Comparison of ENCODE assay signal across 16 cellular contexts in genomic region chr5:99061299-99061698, GRCh38.
DNase-seq lines count a peak whose midpoint lies in the region; ATAC-seq and TF ChIP-seq lines count a peak whose summit lies in the region.
"Had no signal": no experiment of that assay in that cellular context is flagged by ENCODE, and none has a peak within 500 bp of the region (broad histone marks: within the 10 kb centered on the region; RNA-seq: fewer than 3 reads in every experiment).

No MANE protein-coding gene starts in this region.

- POLR2A ChIA-PET in RWPE1 (lab: Yijun Ruan, JAX; ENCODE audit: low non-redundant PET), result no interaction called here

- WGBS in GM23248 (ENCODE audit: low coverage in 1 of 2, low lambda C conversion rate in 2 of 2, missing lambda C conversion rate in 2 of 2), 2 experiments, result 15 to 20% methylated on average over 2 of the region's 2 CpGs

- no peak overlapping the region for H3K4me3 Mint-ChIP-seq in activated T-cell treated with anti-CD3 and anti-CD28 coated beads, Interleukin-2, amount 50 U/mL, for 4 hours
- H3K4me3 Mint-ChIP-seq: CD8-positive, alpha-beta memory T cell; endodermal cell; naive thymus-derived CD4-positive, alpha-beta T cell; stimulated activated naive CD8-positive, alpha-beta T cell treated with anti-CD3 and anti-CD28 coated beads, Interleukin-15, Interleukin-2, amounts not matched to agents 100 ng/mL and 50 ng/mL, for 24 hours; T-helper 2 cell treated with Interferon-gamma antibody and Interleukin-4, amounts not matched to agents 5 μg/mL and 100 μg/mL, for 36 hours had no signal

- in situ Hi-C loops in GM23248 (cut with MboI), result no loop called here

- H3K27me3 ChIP-seq in GM23248 (replicated peaks; ENCODE audit: insufficient read depth), result no peaks in the 10 kb centered on the region

- TF ChIP-seq CTCF in RWPE1 (conservative IDR thresholded peaks at IDR 0.05; ENCODE audit: low read depth) (no peak), epithelial cell of proximal tubule (conservative IDR thresholded peaks at IDR 0.05; ENCODE audit: low read depth, low read length) (no peak)

- H3K9me2 ChIP-seq in GM23248 (ENCODE audit: insufficient read depth), result no peaks in the 10 kb centered on the region

- H2AFZ ChIP-seq in GM23248, result peak overlapping the region; percentile 71

- no peaks in the 10 kb centered on the region for H3K36me3 ChIP-seq in GM23248 (ENCODE audit: low read depth)

- no peaks in the 10 kb centered on the region for H3K9me3 ChIP-seq in GM23248 (ENCODE audit: low read depth)

- no peaks in the 10 kb centered on the region for H3K36me3 Mint-ChIP-seq in activated T-cell treated with anti-CD3 and anti-CD28 coated beads, Interleukin-2, amount 50 U/mL, for 4 hours (ENCODE audit: insufficient read depth)
- H3K36me3 Mint-ChIP-seq: naive thymus-derived CD4-positive, alpha-beta T cell had no signal

- ATAC-seq in HG02763 (IDR thresholded peaks at IDR 0.05; ENCODE audit: unreplicated experiment), result no peak
- no peak for ATAC-seq in activated T-cell treated with anti-CD3 and anti-CD28 coated beads, Interleukin-2, amount 50 U/mL, for 4 hours
- ATAC-seq: naive thymus-derived CD4-positive, alpha-beta T cell had no signal

- peak overlapping the region; percentile 79 for H3K4me2 ChIP-seq in GM23248 (ENCODE audit: unreplicated experiment)

- H3K4me1 ChIP-seq in GM23248 (ENCODE audit: insufficient read depth), result peaks cover 24% of the 10 kb centered on the region

- no peaks in the 10 kb centered on the region for H4K20me1 ChIP-seq in GM23248 (ENCODE audit: insufficient read depth)

- H3K27ac ChIP-seq in GM23248, result peak overlapping the region; percentile 90
- H3K27ac ChIP-seq in RWPE1, result peak overlapping the region; percentile 66

- CTCF ChIA-PET in RWPE1 (lab: Yijun Ruan, JAX), result interaction anchor here (0.6 to 2.2 kb wide), 6 partner anchors 12 to 208 kb away, joined by 3 to 13 read pairs (median 4); no protein-coding TSS in a partner anchor

- H3K4me3 ChIP-seq in GM23248 (peak overlapping the region; percentile 55), epithelial cell of proximal tubule (ENCODE audit: low read depth, low read length) (no peak overlapping the region), skeletal muscle cell (ENCODE audit: low read depth, low read length) (peak overlapping the region; percentile 2)

- H3K79me2 ChIP-seq in GM23248 (ENCODE audit: insufficient read depth), result no peaks in the 10 kb centered on the region

- peak; percentile 63 for DNase-seq in GM23248
- no peak for DNase-seq in RWPE1 (ENCODE audit: low spot score)
- peak; percentile 26 for DNase-seq in epithelial cell of proximal tubule (ENCODE audit: low read depth)
- no peak for DNase-seq in skeletal muscle cell (ENCODE audit: low read depth)
- no peak for DNase-seq in iPS-NIHi11 (ENCODE audit: low spot score)
- DNase-seq in activated T-cell treated with anti-CD3 and anti-CD28 coated beads, Interleukin-2, amount 50 U/mL, for 1 hour, result no peak
- no peak for DNase-seq in activated T-cell treated with anti-CD3 and anti-CD28 coated beads, Interleukin-2, amount 50 U/mL, for 4 hours
- DNase-seq: activated CD4-positive, alpha-beta T cell treated with anti-CD3 and anti-CD28 coated beads, Interleukin-2, amount 50 U/mL, for 48 hours; activated effector memory CD4-positive, alpha-beta T cell treated with Interleukin-2 at 50 U/mL for 16 hours; CD8-positive, alpha-beta memory T cell; endodermal cell; NCI-H1105 had no signal

- no peaks in the 10 kb centered on the region for H3K9me3 Mint-ChIP-seq in activated T-cell treated with anti-CD3 and anti-CD28 coated beads, Interleukin-2, amount 50 U/mL, for 4 hours
- H3K9me3 Mint-ChIP-seq: CD8-positive, alpha-beta memory T cell; endodermal cell; stimulated activated naive CD8-positive, alpha-beta T cell treated with anti-CD3 and anti-CD28 coated beads, Interleukin-15, Interleukin-2, amounts not matched to agents 100 ng/mL and 50 ng/mL, for 24 hours; T-helper 2 cell treated with Interferon-gamma antibody and Interleukin-4, amounts not matched to agents 5 μg/mL and 100 μg/mL, for 36 hours had no signal

- peaks cover 26% of the 10 kb centered on the region for H3F3A ChIP-seq in GM23248 (ENCODE audit: insufficient read depth)

- peaks cover 5% of the 10 kb centered on the region for H3K27me3 Mint-ChIP-seq in activated T-cell treated with anti-CD3 and anti-CD28 coated beads, Interleukin-2, amount 50 U/mL, for 4 hours (ENCODE audit: low read depth)

- H3K9ac ChIP-seq in GM23248, result peak overlapping the region; percentile 66

- H3K4me1 Mint-ChIP-seq in activated T-cell treated with anti-CD3 and anti-CD28 coated beads, Interleukin-2, amount 50 U/mL, for 4 hours (ENCODE audit: low read depth), result peaks cover 4% of the 10 kb centered on the region

Comparison
In these comparisons a context has a peak if more than half of its experiments do, and no peak if none do; other contexts are left out.
1. DNase-seq: peak in GM23248 (single experiment) and epithelial cell of proximal tubule (single experiment); none in RWPE1 (single experiment), skeletal muscle cell (single experiment), iPS-NIHi11 (single experiment), activated T-cell treated with anti-CD3 and anti-CD28 coated beads, Interleukin-2, amount 50 U/mL, for 1 hour (single experiment) and activated T-cell treated with anti-CD3 and anti-CD28 coated beads, Interleukin-2, amount 50 U/mL, for 4 hours (single experiment).